14 cellular contexts compared by ENCODE assay signal in genomic region chr4:74654230-74654681, GRCh38.
DNase-seq lines count a peak whose midpoint lies in the region; ATAC-seq and TF ChIP-seq lines count a peak whose summit lies in the region.
"Had no signal": no experiment of that assay in that cellular context is flagged by ENCODE, and none has a peak within 500 bp of the region (broad histone marks: within the 10 kb centered on the region; RNA-seq: fewer than 3 reads in every experiment).

No MANE protein-coding gene starts in this region.

- ATAC-seq in GM19452 (IDR thresholded peaks at IDR 0.05; ENCODE audit: unreplicated experiment), result no peak

- in situ Hi-C loops in Caki2 (cut with HindIII; ENCODE audit: low pct_unique_long_range_greater_than_20kb, low sequenced_read_pairs), result no loop called here

- POLR2A ChIA-PET in SK-N-SH (lab: Yijun Ruan, JAX), result no interaction called here

- 6% methylated on average over 8 of the region's 8 CpGs for WGBS in SK-N-SH (ENCODE audit: low lambda C conversion rate)

- DNase-seq in Caki2 (ENCODE audit: low read depth) (peak; percentile 97), SK-N-SH (no peak), kidney tubule cell (ENCODE audit: low spot score) (peak; percentile 95), SHP77 treated with DMSO at 0.1 percent for 48 hours (lab: John Stamatoyannopoulos, UW) (no peak), posterior cingulate gyrus (no peak), MM.1S (no peak)
- DNase-seq: activated T-cell treated with anti-CD3 and anti-CD28 coated beads, Interleukin-2, amount 50 U/mL, for 1 hour; DND-41; nucleus accumbens; SHP77; stimulated activated CD4-positive, alpha-beta T cell treated with anti-CD3 and anti-CD28 coated beads, Interleukin-15, amount 100 ng/mL, for 24 hours; transverse colon had no signal

- H3K36me3 ChIP-seq in HUES48 (ENCODE audit: control insufficient read depth, insufficient read depth, low read length) (no peaks in the 10 kb centered on the region), SK-N-SH (replicated peaks in 1 of 2; ENCODE audit: control insufficient read depth in 1 of 2, insufficient read depth in 2 of 2, low read length in 1 of 2) (no peaks in the 10 kb centered on the region), MM.1S (replicated peaks; ENCODE audit: insufficient read depth, low read length) (no peaks in the 10 kb centered on the region)
- H3K36me3 ChIP-seq: transverse colon had no signal

- H3K9ac ChIP-seq in HUES48 (ENCODE audit: low read depth, low read length), result no peak overlapping the region
- H3K9ac ChIP-seq in SK-N-SH, result no peak overlapping the region
- H3K9ac ChIP-seq in MM.1S (ENCODE audit: low read length), result no peak overlapping the region

- H3K4me2 ChIP-seq in SK-N-SH (no peak overlapping the region), MM.1S (ENCODE audit: low read depth, low read length) (no peak overlapping the region)

- H3K27ac ChIP-seq in HUES48 (ENCODE audit: low read depth, low read length) (peak overlapping the region; percentile 33), SK-N-SH (ENCODE audit: low read depth in 2 of 2, low read length in 1 of 2) (no peak overlapping the region), MM.1S (ENCODE audit: low read length) (no peak overlapping the region)
- H3K27ac ChIP-seq: transverse colon had no signal

- H4K20me1 ChIP-seq in SK-N-SH (ENCODE audit: insufficient read depth) (no peaks in the 10 kb centered on the region), MM.1S (ENCODE audit: insufficient read depth, low read length) (no peaks in the 10 kb centered on the region)

- TF ChIP-seq CTCF in SK-N-SH (IDR thresholded peaks at IDR 0.05) (no peak), MM.1S (IDR thresholded peaks at IDR 0.05; ENCODE audit: low read length) (no peak)

- H3K9me2 ChIP-seq in SK-N-SH (no peaks in the 10 kb centered on the region), MM.1S (replicated peaks; ENCODE audit: insufficient read depth, low read length) (no peaks in the 10 kb centered on the region)

- CTCF ChIA-PET in SK-N-SH (lab: Yijun Ruan, JAX), result interaction anchor here (0.7 kb wide), 1 partner anchor 21 kb away, joined by 3 read pairs; no protein-coding TSS in a partner anchor

- peaks cover 10% of the 10 kb centered on the region; the same call in 1 of the 2 replicates for H3K4me1 ChIP-seq in HUES48 (ENCODE audit: control insufficient read depth, insufficient read depth, low read length)
- no peaks in the 10 kb centered on the region for H3K4me1 ChIP-seq in SK-N-SH (ENCODE audit: control insufficient read depth in 1 of 2, insufficient read depth in 2 of 2, low read depth in 1 of 2, low read length in 1 of 2)
- no peaks in the 10 kb centered on the region for H3K4me1 ChIP-seq in MM.1S (ENCODE audit: low read length)

- H3F3A ChIP-seq in SK-N-SH (replicated peaks; ENCODE audit: insufficient read depth) (no peaks in the 10 kb centered on the region), MM.1S (ENCODE audit: insufficient read depth, low read length) (no peaks in the 10 kb centered on the region)

- H3K9me3 ChIP-seq in HUES48 (ENCODE audit: control insufficient read depth, insufficient read depth, low read length), result no peaks in the 10 kb centered on the region
- H3K9me3 ChIP-seq in SK-N-SH, result no peaks in the 10 kb centered on the region
- H3K9me3 ChIP-seq in MM.1S (replicated peaks; ENCODE audit: insufficient read depth, low read length), result no peaks in the 10 kb centered on the region
- H3K9me3 ChIP-seq: transverse colon had no signal

- no peak for TF ChIP-seq RAD21 in SK-N-SH (IDR thresholded peaks at IDR 0.05; ENCODE audit: low read length)

- no peak overlapping the region for H2AFZ ChIP-seq in SK-N-SH (ENCODE audit: low read depth)
- H2AFZ ChIP-seq in MM.1S (ENCODE audit: low read length), result no peak overlapping the region

- H3K27me3 ChIP-seq in HUES48 (ENCODE audit: control insufficient read depth, insufficient read depth, low read length) (no peaks in the 10 kb centered on the region), SK-N-SH (ENCODE audit: insufficient read depth) (peaks cover 3% of the 10 kb centered on the region; the same call in 1 of the 2 replicates), MM.1S (replicated peaks; ENCODE audit: insufficient read depth, low read length) (no peaks in the 10 kb centered on the region)
- H3K27me3 ChIP-seq: transverse colon had no signal

- TF ChIP-seq EP300 in SK-N-SH (IDR thresholded peaks at IDR 0.05; ENCODE audit: borderline replicate concordance in 1 of 2, low read depth in 1 of 2, low read length in 1 of 2), result no peak

- H3K79me2 ChIP-seq in SK-N-SH (ENCODE audit: insufficient read depth) (no peaks in the 10 kb centered on the region), MM.1S (ENCODE audit: low read length) (no peaks in the 10 kb centered on the region)

- intact Hi-C loops in posterior cingulate gyrus (cut with DNase I), result no loop called here

- H3K4me3 ChIP-seq in HUES48 (ENCODE audit: low read depth, low read length) (no peak overlapping the region), SK-N-SH (ENCODE audit: low read depth in 2 of 2, low read length in 1 of 2) (no peak overlapping the region), MM.1S (ENCODE audit: low read length) (no peak overlapping the region)
- H3K4me3 ChIP-seq: transverse colon had no signal

TF ChIP-seq in SK-N-SH, 30 proteins besides CTCF, POLR2A, EP300 and RAD21:
- TF ChIP-seq TCF12 (IDR thresholded peaks at IDR 0.05) (peak; percentile 35; the same call in 1 of the 2 replicates), PBX3 (IDR thresholded peaks at IDR 0.05) (peak; percentile 17; the same call in 1 of the 2 replicates), FOSL2 (IDR thresholded peaks at IDR 0.05; ENCODE audit: borderline replicate concordance, low read depth) (peak; percentile 6; the same call in 1 of the 2 replicates), TEAD4 (IDR thresholded peaks at IDR 0.05; ENCODE audit: borderline replicate concordance, insufficient read depth) (no peak), ELF1 (IDR thresholded peaks at IDR 0.05) (no peak)
- TF ChIP-seq, protein P1, sequence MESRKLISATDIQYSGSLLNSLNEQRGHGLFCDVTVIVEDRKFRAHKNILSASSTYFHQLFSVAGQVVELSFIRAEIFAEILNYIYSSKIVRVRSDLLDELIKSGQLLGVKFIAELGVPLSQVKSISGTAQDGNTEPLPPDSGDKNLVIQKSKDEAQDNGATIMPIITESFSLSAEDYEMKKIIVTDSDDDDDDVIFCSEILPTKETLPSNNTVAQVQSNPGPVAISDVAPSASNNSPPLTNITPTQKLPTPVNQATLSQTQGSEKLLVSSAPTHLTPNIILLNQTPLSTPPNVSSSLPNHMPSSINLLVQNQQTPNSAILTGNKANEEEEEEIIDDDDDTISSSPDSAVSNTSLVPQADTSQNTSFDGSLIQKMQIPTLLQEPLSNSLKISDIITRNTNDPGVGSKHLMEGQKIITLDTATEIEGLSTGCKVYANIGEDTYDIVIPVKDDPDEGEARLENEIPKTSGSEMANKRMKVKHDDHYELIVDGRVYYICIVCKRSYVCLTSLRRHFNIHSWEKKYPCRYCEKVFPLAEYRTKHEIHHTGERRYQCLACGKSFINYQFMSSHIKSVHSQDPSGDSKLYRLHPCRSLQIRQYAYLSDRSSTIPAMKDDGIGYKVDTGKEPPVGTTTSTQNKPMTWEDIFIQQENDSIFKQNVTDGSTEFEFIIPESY (IDR thresholded peaks at IDR 0.05; ENCODE audit: borderline replicate concordance, low read depth), result no peak
TF ChIP-seq in SK-N-SH: peak in this region for 3.

Comparison
In these comparisons a context has a peak if more than half of its experiments do, and no peak if none do; other contexts are left out.
1. DNase-seq: peak in Caki2 (single experiment) and kidney tubule cell (single experiment); none in SK-N-SH (single experiment), SHP77 treated with DMSO at 0.1 percent for 48 hours (single experiment), posterior cingulate gyrus (0 of 10) and MM.1S (single experiment).